In the genomic region with DNA sequence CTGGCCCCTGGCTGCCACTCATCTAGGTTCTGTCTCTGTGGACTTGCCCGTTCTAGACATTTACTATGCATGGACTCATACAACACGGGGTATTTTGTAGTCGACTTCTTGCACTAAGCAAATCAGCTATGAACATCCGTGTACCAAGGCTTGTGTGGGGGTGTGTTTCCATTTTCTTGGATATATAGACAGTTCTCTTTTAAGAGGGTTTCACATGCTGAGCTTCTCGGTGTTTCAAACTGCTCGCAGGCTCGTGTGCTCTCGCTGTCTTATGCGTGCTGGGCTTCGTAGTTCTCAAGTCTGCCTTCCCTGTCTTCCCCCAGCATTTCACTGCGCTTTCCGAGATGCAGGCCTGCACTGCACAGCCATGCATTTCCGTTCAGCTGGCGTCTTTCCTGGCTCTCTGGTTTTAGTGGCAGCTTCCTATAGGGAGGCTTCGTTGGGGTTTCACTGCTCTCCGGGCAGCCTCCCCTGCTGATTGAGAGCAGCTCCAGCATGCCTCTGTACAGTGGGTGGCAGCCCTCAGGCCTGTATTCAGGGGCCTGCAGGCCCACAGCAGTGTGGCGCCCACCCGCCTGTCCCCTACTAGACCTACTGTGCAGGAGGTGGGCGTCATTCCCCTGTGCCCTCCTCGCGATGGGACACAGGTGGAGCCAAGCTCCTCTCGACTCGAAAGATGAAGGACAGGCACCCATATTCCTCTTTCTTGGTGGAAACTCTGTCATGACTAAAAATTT, we compare ENCODE assay signal across 17 cellular contexts. TPM values are rescaled to one million over a fixed set of nuclear protein-coding genes. Genes with fewer than 3 reads are reported as not detected.
DNase-seq lines count a peak whose midpoint lies in the region; ATAC-seq, FAIRE-seq and TF ChIP-seq lines count a peak whose summit lies in the region.
"Had no signal": no experiment of that assay in that cellular context is flagged by ENCODE, and none has a peak within 500 bp of the region (broad histone marks: within the 10 kb centered on the region; RNA-seq: fewer than 3 reads in every experiment).

No MANE protein-coding gene starts in this region.

- H3K4me3 Mint-ChIP-seq in endodermal cell (no peak overlapping the region), glutamatergic neuron (ENCODE audit: unreplicated experiment) (no peak overlapping the region)
- H3K4me3 Mint-ChIP-seq: B cell; CD4-positive, alpha-beta memory T cell had no signal

- no peaks in the 10 kb centered on the region for H3F3A ChIP-seq in PC-9 (ENCODE audit: insufficient read depth, low read depth)

- WGBS in endodermal cell (ENCODE audit: insufficient coverage in 1 of 2, insufficient read length in 1 of 2), 2 experiments, result 89 to 94% methylated on average over 14 to 23 of the region's 23 CpGs

- H3K4me1 Mint-ChIP-seq in endodermal cell (no peaks in the 10 kb centered on the region), glutamatergic neuron (ENCODE audit: low read depth, unreplicated experiment) (peaks cover 12% of the 10 kb centered on the region)
- H3K4me1 Mint-ChIP-seq: B cell; CD4-positive, alpha-beta memory T cell had no signal

- BruUV-seq in PC-9 (replicated peaks; lab: Mats Ljungman, UMichigan), result no TSS peak

- H3K27me3 ChIP-seq in endodermal cell (ENCODE audit: control insufficient read depth, insufficient read depth, low read length, poor library complexity, severe bottlenecking) (no peaks in the 10 kb centered on the region), PC-9 (ENCODE audit: insufficient read depth, low read depth) (no peaks in the 10 kb centered on the region)

- no peaks in the 10 kb centered on the region for H3K79me2 ChIP-seq in PC-9 (ENCODE audit: low read depth)

- H3K4me3 ChIP-seq in HEK293 (ENCODE audit: low read depth, low read length) (no peak overlapping the region), endodermal cell (ENCODE audit: low read length) (no peak overlapping the region), PC-9 (no peak overlapping the region)
- H3K4me3 ChIP-seq: GM23248, K562 had no signal

- H3K4me2 ChIP-seq in PC-9, result no peak overlapping the region

- ATAC-seq in sciatic nerve (no peak), HG02642 (IDR thresholded peaks at IDR 0.05; ENCODE audit: poor library complexity, unreplicated experiment) (no peak)
- ATAC-seq: K562 had no signal

- POLR2A ChIA-PET in HEK293 (lab: Yijun Ruan, JAX), result no interaction called here
- POLR2A ChIA-PET in PC-9 (lab: Charles Lee; ENCODE audit: unreplicated experiment), result no interaction called here

- H3K36me3 ChIP-seq in HEK293 (ENCODE audit: control insufficient read depth in 2 of 2, insufficient read depth in 1 of 2, low read length in 2 of 2) (peaks cover 0 to 51% of the 10 kb centered on the region in 2 experiments; a peak in 2 of 3 replicates), endodermal cell (ENCODE audit: control insufficient read depth, insufficient read depth, low read length) (peaks cover 41% of the 10 kb centered on the region), PC-9 (ENCODE audit: low read depth) (no peaks in the 10 kb centered on the region)

- H3K27ac Mint-ChIP-seq in endodermal cell, result no peak overlapping the region
- no peak overlapping the region for H3K27ac Mint-ChIP-seq in glutamatergic neuron (ENCODE audit: unreplicated experiment)
- H3K27ac Mint-ChIP-seq: B cell had no signal

- H3K27me3 Mint-ChIP-seq in endodermal cell (ENCODE audit: insufficient read depth) (no peaks in the 10 kb centered on the region), glutamatergic neuron (ENCODE audit: unreplicated experiment) (peaks cover 3% of the 10 kb centered on the region)
- H3K27me3 Mint-ChIP-seq: B cell; CD4-positive, alpha-beta memory T cell had no signal

- no peak for TF ChIP-seq POLR2A in GM12891 (IDR thresholded peaks at IDR 0.05; ENCODE audit: low read depth, low read length)

- intact Hi-C loops in sciatic nerve (cut with DNase I), result no loop called here
- intact Hi-C loops in PC-9 (cut with micrococcal nuclease; ENCODE audit: unreplicated experiment), result no loop called here

- CTCF ChIA-PET in HEK293 (lab: Yijun Ruan, JAX), result interaction anchor here (0.7 kb wide), 1 partner anchor 19 kb away, joined by 3 read pairs; no protein-coding TSS in a partner anchor
- CTCF ChIA-PET in PC-9 (lab: Charles Lee), result no interaction called here

- H2AFZ ChIP-seq in PC-9, result no peak overlapping the region
- H2AFZ ChIP-seq: GM23248 had no signal

- DNase-seq in GM12891 (ENCODE audit: insufficient read length, low spot score) (no peak), endodermal cell (peak; percentile 18), sciatic nerve (ENCODE audit: low spot score) (peak; percentile 33), NCI-H446 (lab: John Stamatoyannopoulos, UW) (no peak), glutamatergic neuron (no peak), PC-9 (no peak)
- DNase-seq: CD4-positive, alpha-beta memory T cell; DMS79; GM23248; H7 had no signal

- H3K4me1 ChIP-seq in HEK293 (ENCODE audit: control insufficient read depth, insufficient read depth, low read length), result no peaks in the 10 kb centered on the region
- no peaks in the 10 kb centered on the region for H3K4me1 ChIP-seq in endodermal cell (ENCODE audit: control insufficient read depth, insufficient read depth, low read length)
- no peaks in the 10 kb centered on the region for H3K4me1 ChIP-seq in PC-9 (replicated peaks; ENCODE audit: insufficient read depth)

- H3K9me3 Mint-ChIP-seq in endodermal cell, result no peaks in the 10 kb centered on the region
- H3K9me3 Mint-ChIP-seq in glutamatergic neuron (ENCODE audit: unreplicated experiment), result peaks cover 2% of the 10 kb centered on the region
- H3K9me3 Mint-ChIP-seq: CD4-positive, alpha-beta memory T cell had no signal

- H3K27ac ChIP-seq in HEK293 (ENCODE audit: extremely low read depth, low read depth, low read length) (no peak overlapping the region), endodermal cell (ENCODE audit: low read depth, low read length) (no peak overlapping the region), PC-9 (no peak overlapping the region)
- H3K27ac ChIP-seq: C4-2B, GM23248 had no signal

- no peaks in the 10 kb centered on the region for H3K9me3 ChIP-seq in HEK293 (ENCODE audit: control insufficient read depth, insufficient read depth, low read depth, low read length)
- no peaks in the 10 kb centered on the region for H3K9me3 ChIP-seq in endodermal cell (ENCODE audit: control insufficient read depth, low read length)
- H3K9me3 ChIP-seq in PC-9 (ENCODE audit: insufficient read depth, low read depth), result no peaks in the 10 kb centered on the region

- no peaks in the 10 kb centered on the region for H3K9me2 ChIP-seq in PC-9 (ENCODE audit: insufficient read depth)

- H4K20me1 ChIP-seq in PC-9 (ENCODE audit: insufficient read depth), result no peaks in the 10 kb centered on the region

- peak; percentile 60 for FAIRE-seq in GM12891 (lab: Jason Lieb, UNC)
- FAIRE-seq: A204.1, GM12892, K562 had no signal

- TF ChIP-seq CTCF in HEK293 (tag by site-specific recombination; IDR thresholded peaks at IDR 0.05) (no peak), endodermal cell (conservative IDR thresholded peaks at IDR 0.05) (no peak), glutamatergic neuron (IDR thresholded peaks at IDR 0.05; ENCODE audit: partially characterized antibody, unreplicated experiment) (no peak), PC-9 (conservative IDR thresholded peaks at IDR 0.05) (no peak)

- H3K36me3 Mint-ChIP-seq in endodermal cell (ENCODE audit: low read depth) (peaks cover 41% of the 10 kb centered on the region), glutamatergic neuron (ENCODE audit: unreplicated experiment) (no peaks in the 10 kb centered on the region)

- no peak overlapping the region for H3K9ac ChIP-seq in endodermal cell (ENCODE audit: extremely low read depth, low read length, poor library complexity, severe bottlenecking)
- H3K9ac ChIP-seq: GM23248 had no signal

TF ChIP-seq in GM12891, 5 proteins besides CTCF, POLR2A, EP300 and RAD21:
- no peak for TF ChIP-seq SPI1 (IDR thresholded peaks at IDR 0.05; ENCODE audit: low read depth, low read length)
- no peak for TF ChIP-seq POU2F2 (IDR thresholded peaks at IDR 0.05; ENCODE audit: low read depth, low read length)
- TF ChIP-seq TAF1 (IDR thresholded peaks at IDR 0.05; ENCODE audit: low read depth, low read length), result no peak
- TF ChIP-seq POLR2AphosphoS5 (IDR thresholded peaks at IDR 0.05; ENCODE audit: low read depth, low read length), result no peak
- no peak for TF ChIP-seq PAX5 (IDR thresholded peaks at IDR 0.05; ENCODE audit: insufficient read depth, low read length, severe bottlenecking)
TF ChIP-seq in GM12891: peak in this region for 0.

TF ChIP-seq in HEK293, 187 proteins besides CTCF, POLR2A, EP300 and RAD21:
- TF ChIP-seq ZNF626 (tag by site-specific recombination; IDR thresholded peaks at IDR 0.05) (no peak), ZIC2 (tag by site-specific recombination; IDR thresholded peaks at IDR 0.05) (peak; percentile 53)

RNA-seq across cellular contexts. Expression of a gene that starts 27.6 kb away (rescaled TPM):
- polyA plus RNA-seq in GM12891 (2012; ENCODE audit: low read depth, missing spikeins), result 1.9 TPM
- 1 to 10 TPM; 5.9 to 8.0 TPM for total RNA-seq in endodermal cell
- 5.9 TPM for polyA plus RNA-seq in endodermal cell (2013, experiment 1 of 2)
- polyA plus RNA-seq in endodermal cell (2013, experiment 2 of 2), result 6.0 TPM
- 12.3 TPM for total RNA-seq in sciatic nerve
- 4.8 TPM for total RNA-seq in glutamatergic neuron (ENCODE audit: unreplicated experiment)
- 4.6 and 5.3 TPM in 2 replicates for total RNA-seq in PC-9 (2021)

RNA-seq across cellular contexts. Expression of a gene that starts 27.7 kb away (rescaled TPM):
- polyA plus RNA-seq in GM12891 (2012; ENCODE audit: low read depth, missing spikeins), result 30.7 TPM
- total RNA-seq in endodermal cell, result 10 to 100 TPM; 23.7 to 26.3 TPM
- 25.1 TPM for polyA plus RNA-seq in endodermal cell (2013, experiment 1 of 2)
- polyA plus RNA-seq in endodermal cell (2013, experiment 2 of 2), result 24.6 TPM
- 12.7 TPM for total RNA-seq in sciatic nerve
- total RNA-seq in glutamatergic neuron (ENCODE audit: unreplicated experiment), result 7.4 TPM
- 10.2 and 15.7 TPM in 2 replicates for total RNA-seq in PC-9 (2021)

Comparison
In these comparisons a context has a peak if more than half of its experiments do, and no peak if none do; other contexts are left out.
1. DNase-seq: peak in endodermal cell (single experiment) and sciatic nerve (single experiment); none in GM12891 (single experiment), NCI-H446 (0 of 2), glutamatergic neuron (single experiment) and PC-9 (0 of 2).